ENCODE assay signal across 10 cellular contexts in genomic region chr16:67149276-67150057, GRCh38. TPM values are rescaled to one million over a fixed set of nuclear protein-coding genes. Genes with fewer than 3 reads are reported as not detected.
DNase-seq lines count a peak whose midpoint lies in the region; ATAC-seq, FAIRE-seq and TF ChIP-seq lines count a peak whose summit lies in the region.
"Had no signal": no experiment of that assay in that cellular context is flagged by ENCODE, and none has a peak within 500 bp of the region (broad histone marks: within the 10 kb centered on the region; RNA-seq: fewer than 3 reads in every experiment).

No MANE protein-coding gene starts in this region.

- H4K20me1 ChIP-seq in BLaER1 treated with 17β-estradiol and CSF1 and Interleukin-3, amounts not matched to agents 10 nM and 100 nM = peaks cover 45 to 100% (median 70%) of the 10 kb centered on the region in 11 experiments
- H4K20me1 ChIP-seq in neural progenitor cell (ENCODE audit: low read depth) = peaks cover 11% of the 10 kb centered on the region

- H3K9me3 Mint-ChIP-seq in endodermal cell (no peaks in the 10 kb centered on the region), neural progenitor cell (peaks cover 2% of the 10 kb centered on the region)

- no peak overlapping the region for H2AFZ ChIP-seq in neural progenitor cell (replicated peaks)

- H3K27ac ChIP-seq in BLaER1 treated with 17β-estradiol and CSF1 and Interleukin-3, amounts not matched to agents 10 nM and 100 nM = no peak overlapping the region
- H3K27ac ChIP-seq in endodermal cell (ENCODE audit: low read depth, low read length) (no peak overlapping the region), neural progenitor cell (no peak overlapping the region)

- peaks cover 51 to 64% (median 56%) of the 10 kb centered on the region in 11 experiments for H3K36me3 ChIP-seq in BLaER1 treated with 17β-estradiol and CSF1 and Interleukin-3, amounts not matched to agents 10 nM and 100 nM
- H3K36me3 ChIP-seq in endodermal cell (ENCODE audit: control insufficient read depth, insufficient read depth, low read length) (peaks cover 32% of the 10 kb centered on the region), neural progenitor cell (no peaks in the 10 kb centered on the region)

- no peak overlapping the region for H3K27ac Mint-ChIP-seq in endodermal cell
- H3K27ac Mint-ChIP-seq in neural progenitor cell = no peak overlapping the region

- H3K9me3 ChIP-seq in BLaER1 treated with 17β-estradiol and CSF1 and Interleukin-3, amounts not matched to agents 10 nM and 100 nM (replicated peaks in 1 of 11) = peaks cover 0 to 12% (median 0%) of the 10 kb centered on the region in 11 experiments; a peak in 4 of 22 replicates
- H3K9me3 ChIP-seq in endodermal cell (ENCODE audit: control insufficient read depth, low read length) = no peaks in the 10 kb centered on the region
- no peaks in the 10 kb centered on the region for H3K9me3 ChIP-seq in neural progenitor cell (ENCODE audit: low read depth)

- peak overlapping the region; percentile 59 for H3K4me3 Mint-ChIP-seq in endodermal cell
- H3K4me3 Mint-ChIP-seq in neural progenitor cell = peak overlapping the region; percentile 68

- H3K9ac ChIP-seq in BLaER1 treated with 17β-estradiol and CSF1 and Interleukin-3, amounts not matched to agents 10 nM and 100 nM = no peak overlapping the region
- no peak overlapping the region for H3K9ac ChIP-seq in endodermal cell (ENCODE audit: extremely low read depth, low read length, poor library complexity, severe bottlenecking)
- no peak overlapping the region for H3K9ac ChIP-seq in neural progenitor cell

- peaks cover 10 to 20% (median 14%) of the 10 kb centered on the region in 10 experiments; a peak in 19 of 20 replicates for H3K4me1 ChIP-seq in BLaER1 treated with 17β-estradiol and CSF1 and Interleukin-3, amounts not matched to agents 10 nM and 100 nM
- H3K4me1 ChIP-seq in endodermal cell (ENCODE audit: control insufficient read depth, insufficient read depth, low read length) = no peaks in the 10 kb centered on the region
- no peaks in the 10 kb centered on the region for H3K4me1 ChIP-seq in neural progenitor cell

- TF ChIP-seq CTCF in endodermal cell (conservative IDR thresholded peaks at IDR 0.05) = peak; percentile 67
- no peak for TF ChIP-seq CTCF in neural progenitor cell (IDR thresholded peaks at IDR 0.05)

- no peaks in the 10 kb centered on the region for H3K79me2 ChIP-seq in neural progenitor cell (ENCODE audit: low read depth)

- WGBS in endodermal cell (ENCODE audit: insufficient coverage in 1 of 2, insufficient read length in 1 of 2), 2 experiments = 82 to 85% methylated on average over 74 to 79 of the region's 79 CpGs

- peaks cover 29 to 51% (median 42%) of the 10 kb centered on the region in 11 experiments for H3K27me3 ChIP-seq in BLaER1 treated with 17β-estradiol and CSF1 and Interleukin-3, amounts not matched to agents 10 nM and 100 nM
- H3K27me3 ChIP-seq in endodermal cell (ENCODE audit: control insufficient read depth, insufficient read depth, low read length, poor library complexity, severe bottlenecking) (peaks cover 49% of the 10 kb centered on the region), neural progenitor cell (peaks cover 54% of the 10 kb centered on the region)

- no peak for FAIRE-seq in GM19239 (lab: Jason Lieb, UNC)
- FAIRE-seq: endometrium had no signal

- DNase-seq in endodermal cell (no peak), neural progenitor cell (ENCODE audit: low spot score) (no peak), GM19239 (ENCODE audit: insufficient read length, low spot score) (no peak), NCI-H1417 (lab: John Stamatoyannopoulos, UW) (no peak), GDM1 (lab: John Stamatoyannopoulos, UW) (no peak)
- DNase-seq: mammary epithelial cell had no signal

- H3K4me2 ChIP-seq in BLaER1 treated with 17β-estradiol and CSF1 and Interleukin-3, amounts not matched to agents 10 nM and 100 nM = peak overlapping the region in 10 of 11 experiments; percentile 79 to 97 (median 85); a peak in 14 of 22 replicates
- peak overlapping the region; percentile 75 for H3K4me2 ChIP-seq in neural progenitor cell

- peaks cover 43% of the 10 kb centered on the region for H3K27me3 Mint-ChIP-seq in endodermal cell (ENCODE audit: insufficient read depth)
- peaks cover 45% of the 10 kb centered on the region for H3K27me3 Mint-ChIP-seq in neural progenitor cell (ENCODE audit: insufficient read depth, low read depth)

- H3K4me1 Mint-ChIP-seq in endodermal cell (peaks cover 4% of the 10 kb centered on the region), neural progenitor cell (peaks cover 8% of the 10 kb centered on the region)

- ATAC-seq in HG02885 (IDR thresholded peaks at IDR 0.05; ENCODE audit: poor library complexity, unreplicated experiment) (peak; percentile 11), HG03571 (IDR thresholded peaks at IDR 0.05; ENCODE audit: unreplicated experiment) (no peak)

- peaks cover 30% of the 10 kb centered on the region for H3F3A ChIP-seq in neural progenitor cell (ENCODE audit: low read depth)

- H3K36me3 Mint-ChIP-seq in endodermal cell (ENCODE audit: low read depth) (peaks cover 36% of the 10 kb centered on the region), neural progenitor cell (peaks cover 10% of the 10 kb centered on the region)

- H3K4me3 ChIP-seq in BLaER1 treated with 17β-estradiol and CSF1 and Interleukin-3, amounts not matched to agents 10 nM and 100 nM = peak overlapping the region in 3 of 10 experiments; percentile 61 to 72 (median 63); a peak in 2 of 20 replicates
- H3K4me3 ChIP-seq in endodermal cell (ENCODE audit: low read length) (no peak overlapping the region), neural progenitor cell (peak overlapping the region; percentile 52)

RNA-seq across cellular contexts. Expression of gene B3GNT9, which starts 1.3 kb away (rescaled TPM):
- total RNA-seq in endodermal cell (10 to 100 TPM in 1 of 2 donors, 1 to 10 TPM in 1; 7.2 to 11.0 TPM), neural progenitor cell (ENCODE audit: low replicate concordance) (2.6 and 5.9 TPM in 2 replicates)
- 2.7 TPM for polyA plus RNA-seq in endodermal cell (2013, experiment 1 of 2)
- 2.1 TPM for polyA plus RNA-seq in endodermal cell (2013, experiment 2 of 2)

RNA-seq across cellular contexts. Expression of gene TRADD, which starts 10.2 kb away (rescaled TPM):
- 1 to 10 TPM; 2.8 to 5.4 TPM for total RNA-seq in endodermal cell
- 1.3 TPM for polyA plus RNA-seq in endodermal cell (2013, experiment 1 of 2)
- 0.83 TPM for polyA plus RNA-seq in endodermal cell (2013, experiment 2 of 2)
- 0.25 and 0.30 TPM in 2 replicates for total RNA-seq in neural progenitor cell (ENCODE audit: low replicate concordance)

RNA-seq across cellular contexts. Expression of gene FBXL8, which starts 10.3 kb away (rescaled TPM):
- total RNA-seq in endodermal cell (1 to 10 TPM; 1.9 to 3.5 TPM), neural progenitor cell (ENCODE audit: low replicate concordance) (not detected in 2 replicates)
- 1.1 TPM for polyA plus RNA-seq in endodermal cell (2013, experiment 1 of 2)
- 0.75 TPM for polyA plus RNA-seq in endodermal cell (2013, experiment 2 of 2)

RNA-seq across cellular contexts. Expression of gene HSF4, which starts 15.1 kb away (rescaled TPM):
- total RNA-seq in endodermal cell (1 to 10 TPM; 2.0 to 6.8 TPM), neural progenitor cell (ENCODE audit: low replicate concordance) (1.0 TPM in 1 of 2 replicates, not detected in the other)
- polyA plus RNA-seq in endodermal cell (2013, experiment 1 of 2) = 1.2 TPM
- polyA plus RNA-seq in endodermal cell (2013, experiment 2 of 2) = 1.6 TPM

RNA-seq across cellular contexts. Expression of gene NOL3, which starts 20.9 kb away (rescaled TPM):
- total RNA-seq in endodermal cell = 10 to 100 TPM; 11.6 TPM
- polyA plus RNA-seq in endodermal cell (2013, experiment 1 of 2) = 12.1 TPM
- 6.5 TPM for polyA plus RNA-seq in endodermal cell (2013, experiment 2 of 2)
- 0.37 and 5.5 TPM in 2 replicates for total RNA-seq in neural progenitor cell (ENCODE audit: low replicate concordance)
